ENCODE assay signal across 11 cellular contexts in genomic region chr11:35664977-35665441, GRCh38. TPM values are rescaled to one million over a fixed set of nuclear protein-coding genes. Genes with fewer than 3 reads are reported as not detected.
DNase-seq lines count a peak whose midpoint lies in the region; ATAC-seq, FAIRE-seq and TF ChIP-seq lines count a peak whose summit lies in the region.
"Had no signal": no experiment of that assay in that cellular context is flagged by ENCODE, and none has a peak within 500 bp of the region (broad histone marks: within the 10 kb centered on the region; RNA-seq: fewer than 3 reads in every experiment).

No MANE protein-coding gene starts in this region.

- dilution Hi-C loops in keratinocyte (cut with MboI; ENCODE audit: extremely low pct_ligation_motif_present, low sequenced_read_pairs) = no loop called here

- peaks cover 9% of the 10 kb centered on the region for H3K9me3 ChIP-seq in keratinocyte (ENCODE audit: control insufficient read depth, low read depth, low read length)
- H3K9me3 ChIP-seq in aorta (ENCODE audit: control insufficient read depth, low read length) = no peaks in the 10 kb centered on the region

- H3K27ac ChIP-seq in keratinocyte (ENCODE audit: control insufficient read depth, insufficient read depth, low read length) (no peak overlapping the region), aorta (ENCODE audit: low read depth in 1 of 2, low read length in 2 of 2) (no peak overlapping the region)
- H3K27ac ChIP-seq: Peyer's patch had no signal

- H3K4me1 ChIP-seq in keratinocyte (ENCODE audit: control insufficient read depth, extremely low read depth, insufficient read depth, low read length) (peaks cover 18% of the 10 kb centered on the region), aorta (ENCODE audit: control insufficient read depth in 1 of 2, insufficient read depth in 2 of 2, low read length in 2 of 2) (no peaks in the 10 kb centered on the region)

- ATAC-seq in activated B cell treated with CpG ODN at 0.5 μM for 24 hours (ENCODE audit: low read depth) (no peak), aorta (ENCODE audit: low FRiP score) (no peak)

- H3K36me3 ChIP-seq in keratinocyte (ENCODE audit: control insufficient read depth in 2 of 2, extremely low read depth in 1 of 2, insufficient read depth in 2 of 2, low read length in 2 of 2) (peaks cover 0 to 3% of the 10 kb centered on the region in 2 experiments), aorta (ENCODE audit: control insufficient read depth in 1 of 2, insufficient read depth in 2 of 2, low read length in 1 of 2) (no peaks in the 10 kb centered on the region)

- H3K9ac ChIP-seq in keratinocyte (ENCODE audit: control insufficient read depth, extremely low read depth, insufficient read depth, low read length) = no peak overlapping the region

- H3K36me3 Mint-ChIP-seq in activated B cell treated with CpG ODN at 0.5 μM for 24 hours (ENCODE audit: low read depth) = peaks cover 51% of the 10 kb centered on the region

- H4K20me1 ChIP-seq in keratinocyte (ENCODE audit: control insufficient read depth, extremely low read depth, insufficient read depth, low read length) = no peaks in the 10 kb centered on the region

- TF ChIP-seq CTCF in activated B cell treated with CpG ODN at 0.5 μM for 24 hours (IDR thresholded peaks at IDR 0.05) (no peak), keratinocyte (optimal IDR thresholded peaks at IDR 0.05 in 1 of 3, IDR thresholded peaks at IDR 0.05 in 1 of 3, conservative IDR thresholded peaks at IDR 0.05 in 1 of 3; ENCODE audit: extremely low read depth in 1 of 3, insufficient read depth in 2 of 3, low read length in 3 of 3) (no peak)

- CTCF ChIA-PET in activated B cell treated with CpG ODN at 0.5 μM for 24 hours (lab: Charles Lee) = no interaction called here

- H3K79me2 ChIP-seq in keratinocyte (ENCODE audit: control insufficient read depth, insufficient read depth, low read length) = peaks cover 61% of the 10 kb centered on the region

- POLR2A ChIA-PET in activated B cell treated with CpG ODN at 0.5 μM for 24 hours (lab: Charles Lee) = no interaction called here

- no peak overlapping the region for H2AFZ ChIP-seq in keratinocyte (ENCODE audit: control insufficient read depth, low read length)

- peak; percentile 21 for DNase-seq in A172 (ENCODE audit: low spot score)
- peak; percentile 38 for DNase-seq in EH (ENCODE audit: low read depth)
- no peak for DNase-seq in activated B cell treated with CpG ODN at 0.5 μM for 24 hours
- no peak for DNase-seq in keratinocyte (ENCODE audit: low read depth, low spot score)
- no peak for DNase-seq in aorta
- DNase-seq in dedifferentiated amniotic fluid mesenchymal stem cell (ENCODE audit: extremely low spot score) = no peak
- no peak for DNase-seq in iPS-NIHi11 (ENCODE audit: low spot score)
- DNase-seq in NCI-H146 (lab: John Stamatoyannopoulos, UW) = no peak
- DNase-seq: NCI-H1930, Peyer's patch had no signal

- peaks cover 61% of the 10 kb centered on the region for H3K4me1 Mint-ChIP-seq in activated B cell treated with CpG ODN at 0.5 μM for 24 hours

- H3K4me3 ChIP-seq in keratinocyte (ENCODE audit: control insufficient read depth in 2 of 3, extremely low read depth in 1 of 3, insufficient read depth in 2 of 3, low read depth in 1 of 3, low read length in 3 of 3) (peak overlapping the region in 2 of 3 experiments; percentile 29 to 33), aorta (ENCODE audit: low read length in 2 of 2) (no peak overlapping the region)
- H3K4me3 ChIP-seq: Peyer's patch had no signal

- H3K27me3 ChIP-seq in keratinocyte (ENCODE audit: control insufficient read depth, extremely low read depth, insufficient read depth, low read length) = no peaks in the 10 kb centered on the region
- H3K27me3 ChIP-seq in aorta (ENCODE audit: control insufficient read depth in 1 of 2, insufficient read depth in 2 of 2, low read length in 1 of 2) = no peaks in the 10 kb centered on the region
- H3K27me3 ChIP-seq: Peyer's patch had no signal

- 98 to 99% methylated on average over 5 of the region's 5 CpGs for WGBS in aorta, 2 donors

- no peak for FAIRE-seq in keratinocyte (lab: Jason Lieb, UNC)

- peak overlapping the region; percentile 98 for H3K4me3 Mint-ChIP-seq in activated B cell treated with CpG ODN at 0.5 μM for 24 hours

- intact Hi-C loops in activated B cell treated with CpG ODN at 0.5 μM for 24 hours (cut with micrococcal nuclease) (loop anchor here (1.0 kb wide), 1 partner anchor 8 kb away; no protein-coding TSS in a partner anchor), aorta (cut with DNase I) (loop anchor here (5.0 kb wide), 1 partner anchor 48 kb away; the partner anchor contains the start of gene FJX1 (in 2 of the 2))

- H3K9me1 ChIP-seq in keratinocyte (ENCODE audit: control insufficient read depth, extremely low read depth, insufficient read depth, low read length) = no peaks in the 10 kb centered on the region

- H3K27me3 Mint-ChIP-seq in activated B cell treated with CpG ODN at 0.5 μM for 24 hours = no peaks in the 10 kb centered on the region

- peak overlapping the region; percentile 96 for H3K4me2 ChIP-seq in keratinocyte (ENCODE audit: control insufficient read depth, extremely low read depth, insufficient read depth, low read depth, low read length)

- peaks cover 24% of the 10 kb centered on the region for H3K9me3 Mint-ChIP-seq in activated B cell treated with CpG ODN at 0.5 μM for 24 hours

- H3K27ac Mint-ChIP-seq in activated B cell treated with CpG ODN at 0.5 μM for 24 hours = no peak overlapping the region
- H3K27ac Mint-ChIP-seq: activated T-helper 2 cell treated with anti-CD3 and anti-CD28 coated beads, Interferon-gamma antibody, Interleukin-2, Interleukin-4, amounts not matched to agents 10 μg/mL and 5 μg/mL and 100 μg/mL, durations not matched to agents 14 hours and 24 hours and 36 hours had no signal

RNA-seq across cellular contexts. Expression of gene TRIM44, which starts 2.4 kb away (rescaled TPM):
- total RNA-seq in A172 (2014; rRNA removed; shearing (Covaris generic)) = 38.0 and 56.2 TPM in 2 replicates
- total RNA-seq in activated B cell treated with CpG ODN at 0.5 μM for 24 hours = 66.7 and 67.0 TPM in 2 replicates
- polyA plus RNA-seq in keratinocyte = 40.4 to 49.6 TPM (median 48.3 TPM) in 3 replicates
- polyA plus RNA-seq in keratinocyte (2011; ENCODE audit: low read depth) = 12.0 TPM
- polyA plus RNA-seq in keratinocyte (2011; cell fraction: cytosol; rRNA removed) = 39.6 and 50.9 TPM in 2 replicates
- 76.9 and 84.0 TPM in 2 replicates for polyA plus RNA-seq in keratinocyte (2011; cell fraction: nucleus; rRNA removed)
- polyA plus RNA-seq in keratinocyte (2012; ENCODE audit: low replicate concordance) = 8.4 and 31.3 TPM in 2 replicates
- 27.0 to 79.5 TPM (median 67.1 TPM) in 3 replicates for polyA minus RNA-seq in keratinocyte
- polyA minus RNA-seq in keratinocyte (2011; cell fraction: cytosol; rRNA and poly(A)+ RNA removed) = 41.6 TPM
- polyA minus RNA-seq in keratinocyte (2011; cell fraction: nucleus; rRNA and poly(A)+ RNA removed) = 9.2 and 36.5 TPM in 2 replicates
- 10 to 100 TPM; 55.2 to 63.3 TPM for total RNA-seq in aorta
- 10 to 100 TPM; 10.3 to 12.6 TPM for polyA plus RNA-seq in aorta

RNA-seq across cellular contexts. Expression of gene FJX1, which starts 46.7 kb away (rescaled TPM):
- 38.3 and 53.4 TPM in 2 replicates for total RNA-seq in A172 (2014; rRNA removed; shearing (Covaris generic))
- total RNA-seq in activated B cell treated with CpG ODN at 0.5 μM for 24 hours (0.49 and 0.73 TPM in 2 replicates), aorta (10 to 100 TPM in 1 of 2 donors, 1 to 10 TPM in 1; 5.8 to 10.4 TPM)
- polyA plus RNA-seq in keratinocyte (19.0 to 25.3 TPM (median 19.7 TPM) in 3 replicates), aorta (under 1 TPM in 1 of 2 donors, not detected in 1; 1.00 TPM)
- 12.6 TPM for polyA plus RNA-seq in keratinocyte (2011; ENCODE audit: low read depth)
- 8.5 and 17.4 TPM in 2 replicates for polyA plus RNA-seq in keratinocyte (2011; cell fraction: cytosol; rRNA removed)
- polyA plus RNA-seq in keratinocyte (2011; cell fraction: nucleus; rRNA removed) = 26.3 and 34.6 TPM in 2 replicates
- polyA plus RNA-seq in keratinocyte (2012; ENCODE audit: low replicate concordance) = 30.7 and 61.7 TPM in 2 replicates
- polyA minus RNA-seq in keratinocyte = 8.9 to 30.3 TPM (median 10.4 TPM) in 3 replicates
- polyA minus RNA-seq in keratinocyte (2011; cell fraction: cytosol; rRNA and poly(A)+ RNA removed) = 61.8 TPM
- 28.4 and 32.3 TPM in 2 replicates for polyA minus RNA-seq in keratinocyte (2011; cell fraction: nucleus; rRNA and poly(A)+ RNA removed)
- total RNA-seq: Peyer's patch had no signal

Comparison
In these comparisons a context has a peak if more than half of its experiments do, and no peak if none do; other contexts are left out.
1. DNase-seq: peak in A172 (single experiment) and EH (single experiment); none in activated B cell treated with CpG ODN at 0.5 μM for 24 hours (single experiment), keratinocyte (single experiment), aorta (0 of 2), dedifferentiated amniotic fluid mesenchymal stem cell (single experiment), iPS-NIHi11 (single experiment) and NCI-H146 (single experiment).
2. H3K4me3 ChIP-seq: peak in keratinocyte (2 of 3); none in aorta (0 of 2).